In the genomic region with DNA sequence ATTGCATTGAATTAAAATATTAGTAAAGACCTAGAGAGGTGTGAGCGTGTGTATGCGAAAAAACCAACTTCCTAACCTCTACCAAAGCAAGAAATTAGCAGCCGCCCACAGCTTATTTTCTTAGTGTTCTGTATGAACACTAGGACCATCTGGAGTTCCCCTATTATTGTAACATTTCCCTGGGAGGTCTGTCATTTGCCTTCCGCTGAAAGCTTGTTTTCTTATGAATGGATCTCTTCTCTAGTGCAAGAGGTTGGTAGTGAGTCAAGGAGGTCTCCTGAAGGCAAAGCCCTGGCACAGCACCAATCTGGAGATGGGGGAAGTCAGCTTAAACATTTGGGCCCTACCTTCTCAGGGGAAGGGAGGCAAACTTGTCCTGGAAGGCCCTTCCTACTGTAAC, we compare ENCODE assay signal across 1 cellular context.
TF ChIP-seq lines count a peak whose summit lies in the region.

No MANE protein-coding gene starts in this region.

TF ChIP-seq in GM12878, 131 proteins besides CTCF, POLR2A, EP300 and RAD21:
- TF ChIP-seq MYC (IDR thresholded peaks at IDR 0.05; ENCODE audit: insufficient read depth, insufficient read length, insufficient replicate concordance, low read length, severe bottlenecking), result no peak
- 0 out of 2 replicates have a peak, but pooled peaks have one; percentile 2 for TF ChIP-seq SPI1 (IDR thresholded peaks at IDR 0.05; ENCODE audit: borderline replicate concordance, insufficient read depth, low read depth, low read length)
- TF ChIP-seq IKZF1 (conservative IDR thresholded peaks at IDR 0.05), result 0 out of 2 replicates have a peak, but pooled peaks have one; percentile 10
